Comparison of ENCODE assay signal across 23 cellular contexts in genomic region chr5:7884491-7885273, GRCh38. TPM values are rescaled to one million over a fixed set of nuclear protein-coding genes. Genes with fewer than 3 reads are reported as not detected.
DNase-seq lines count a peak whose midpoint lies in the region; ATAC-seq and TF ChIP-seq lines count a peak whose summit lies in the region.
"Had no signal": no experiment of that assay in that cellular context is flagged by ENCODE, and none has a peak within 500 bp of the region (broad histone marks: within the 10 kb centered on the region; RNA-seq: fewer than 3 reads in every experiment).

No MANE protein-coding gene starts in this region.

- peak overlapping the region; percentile 44 for H3K27ac ChIP-seq in lower lobe of right lung
- no peak overlapping the region for H3K27ac ChIP-seq in WERI-Rb-1
- no peak overlapping the region for H3K27ac ChIP-seq in suprapubic skin
- H3K27ac ChIP-seq: hepatocyte, thoracic aorta had no signal

- WGBS in suprapubic skin = 81% methylated on average over 5 of the region's 5 CpGs

- TF ChIP-seq POLR2A in suprapubic skin (IDR thresholded peaks at IDR 0.05) = no peak

- CTCF ChIA-PET in activated CD8-positive, alpha-beta T cell treated with anti-CD3 and anti-CD28 coated beads, Interleukin-2, amount 10 ng/mL, durations not matched to agents 7 days and 5 days (lab: Charles Lee) = interaction anchor here (1.0 to 4.6 kb wide), 2 partner anchors 7 to 12 kb away, joined by 3 to 31 read pairs; no protein-coding TSS in a partner anchor

- TF ChIP-seq EP300 in suprapubic skin (IDR thresholded peaks at IDR 0.05) = no peak

- POLR2A ChIA-PET in activated CD8-positive, alpha-beta T cell treated with anti-CD3 and anti-CD28 coated beads, Interleukin-2, amount 10 ng/mL, durations not matched to agents 7 days and 5 days (lab: Charles Lee) = interaction anchor here (0.6 kb wide), 1 partner anchor 15 kb away, joined by 3 read pairs; the partner anchor contains the start of gene MTRR

- H3K4me3 Mint-ChIP-seq in natural killer cell = no peak overlapping the region
- H3K4me3 Mint-ChIP-seq in natural killer cell treated with Interleukin-12 subunit alpha and Interleukin-12 subunit beta and Interleukin-15 and Interleukin-18, amount 100 ng/mL, for 72 hours = no peak overlapping the region
- H3K4me3 Mint-ChIP-seq in activated CD8-positive, alpha-beta T cell treated with anti-CD3 and anti-CD28 coated beads, Interleukin-2, amount 10 ng/mL, durations not matched to agents 7 days and 5 days = no peak overlapping the region
- H3K4me3 Mint-ChIP-seq: CD8-positive, alpha-beta memory T cell; endodermal cell had no signal

- peaks cover 12 to 14% of the 10 kb centered on the region in 2 donors for H3K4me1 Mint-ChIP-seq in natural killer cell
- peaks cover 19 to 30% of the 10 kb centered on the region in 2 donors for H3K4me1 Mint-ChIP-seq in natural killer cell treated with Interleukin-12 subunit alpha and Interleukin-12 subunit beta and Interleukin-15 and Interleukin-18, amount 100 ng/mL, for 72 hours (ENCODE audit: low read depth in 2 of 2)
- peaks cover 3% of the 10 kb centered on the region for H3K4me1 Mint-ChIP-seq in activated CD8-positive, alpha-beta T cell treated with anti-CD3 and anti-CD28 coated beads, Interleukin-2, amount 10 ng/mL, durations not matched to agents 7 days and 5 days (ENCODE audit: low read depth)
- H3K4me1 Mint-ChIP-seq: endodermal cell had no signal

- H3K4me1 ChIP-seq in lower lobe of right lung (peaks cover 32% of the 10 kb centered on the region), suprapubic skin (no peaks in the 10 kb centered on the region)

- no peak for TF ChIP-seq CTCF in natural killer cell (IDR thresholded peaks at IDR 0.05)
- no peak for TF ChIP-seq CTCF in choroid plexus epithelial cell (conservative IDR thresholded peaks at IDR 0.05; ENCODE audit: low read depth, low read length)
- TF ChIP-seq CTCF in lower lobe of right lung (IDR thresholded peaks at IDR 0.05) = no peak
- no peak for TF ChIP-seq CTCF in WERI-Rb-1 (IDR thresholded peaks at IDR 0.05; ENCODE audit: low read depth, low read length)
- no peak for TF ChIP-seq CTCF in suprapubic skin (IDR thresholded peaks at IDR 0.05)

- H3K9me3 ChIP-seq in lower lobe of right lung = no peaks in the 10 kb centered on the region
- H3K9me3 ChIP-seq in WERI-Rb-1 (ENCODE audit: severe bottlenecking) = no peaks in the 10 kb centered on the region
- no peaks in the 10 kb centered on the region for H3K9me3 ChIP-seq in suprapubic skin
- H3K9me3 ChIP-seq: mucosa of descending colon, thoracic aorta had no signal

- no peaks in the 10 kb centered on the region for H3K27me3 Mint-ChIP-seq in natural killer cell (ENCODE audit: low read depth in 2 of 2)
- no peaks in the 10 kb centered on the region for H3K27me3 Mint-ChIP-seq in natural killer cell treated with Interleukin-12 subunit alpha and Interleukin-12 subunit beta and Interleukin-15 and Interleukin-18, amount 100 ng/mL, for 72 hours
- no peaks in the 10 kb centered on the region for H3K27me3 Mint-ChIP-seq in activated CD8-positive, alpha-beta T cell treated with anti-CD3 and anti-CD28 coated beads, Interleukin-2, amount 10 ng/mL, durations not matched to agents 7 days and 5 days (ENCODE audit: low read depth)
- H3K27me3 Mint-ChIP-seq: CD8-positive, alpha-beta memory T cell had no signal

- ATAC-seq in natural killer cell = no peak
- no peak for ATAC-seq in natural killer cell treated with Interleukin-12 subunit alpha and Interleukin-12 subunit beta and Interleukin-15 and Interleukin-18, amount 100 ng/mL, for 72 hours
- peak; percentile 80 to 85 for ATAC-seq in lower lobe of right lung
- ATAC-seq in activated CD8-positive, alpha-beta T cell treated with anti-CD3 and anti-CD28 coated beads, Interleukin-2, amount 10 ng/mL, durations not matched to agents 7 days and 5 days = no peak
- ATAC-seq: mucosa of descending colon, Right ventricle myocardium inferior had no signal

- peak overlapping the region; percentile 19 to 53 for H3K27ac Mint-ChIP-seq in natural killer cell
- H3K27ac Mint-ChIP-seq in natural killer cell treated with Interleukin-12 subunit alpha and Interleukin-12 subunit beta and Interleukin-15 and Interleukin-18, amount 100 ng/mL, for 72 hours = no peak overlapping the region
- no peak overlapping the region for H3K27ac Mint-ChIP-seq in activated CD8-positive, alpha-beta T cell treated with anti-CD3 and anti-CD28 coated beads, Interleukin-2, amount 10 ng/mL, durations not matched to agents 7 days and 5 days
- H3K27ac Mint-ChIP-seq: endodermal cell had no signal

- DNase-seq in natural killer cell = no peak
- no peak for DNase-seq in natural killer cell treated with Interleukin-12 subunit alpha and Interleukin-12 subunit beta and Interleukin-15 and Interleukin-18, amount 100 ng/mL, for 72 hours (ENCODE audit: low spot score)
- peak; percentile 25 for DNase-seq in choroid plexus epithelial cell (ENCODE audit: low read depth)
- DNase-seq in lower lobe of right lung = peak; percentile 50
- DNase-seq in WERI-Rb-1 = no peak
- no peak for DNase-seq in activated CD8-positive, alpha-beta T cell treated with anti-CD3 and anti-CD28 coated beads, Interleukin-2, amount 10 ng/mL, durations not matched to agents 7 days and 5 days
- no peak for DNase-seq in suprapubic skin (ENCODE audit: low spot score in 2 of 2)
- no peak for DNase-seq in effector CD8-positive, alpha-beta T cell (lab: John Stamatoyannopoulos, UW)
- DNase-seq: activated gamma-delta T cell treated with Interleukin-2 at 50 U/mL for 16 hours; aorta; CD8-positive, alpha-beta memory T cell; DND-41; endodermal cell; KBM-7; mucosa of descending colon; MV-4-11; NCI-H2029 treated with DMSO at 0.1 percent for 48 hours; stimulated activated CD4-positive, alpha-beta T cell treated with anti-CD3 and anti-CD28 coated beads, Interleukin-12 subunit alpha, Interleukin-12 subunit beta, amount 100 ng/mL, for 4 hours had no signal

- H3K27me3 ChIP-seq in lower lobe of right lung (ENCODE audit: low read depth) (no peaks in the 10 kb centered on the region), WERI-Rb-1 (ENCODE audit: insufficient read depth, low read depth, severe bottlenecking) (no peaks in the 10 kb centered on the region), suprapubic skin (no peaks in the 10 kb centered on the region)
- H3K27me3 ChIP-seq: hepatocyte had no signal

- H3K4me3 ChIP-seq in choroid plexus epithelial cell (ENCODE audit: low read depth, low read length) (no peak overlapping the region), lower lobe of right lung (no peak overlapping the region), WERI-Rb-1 (ENCODE audit: low read depth, low read length) (no peak overlapping the region), suprapubic skin (no peak overlapping the region)
- H3K4me3 ChIP-seq: hepatocyte, mucosa of descending colon, thoracic aorta had no signal

- intact Hi-C loops in natural killer cell (cut with micrococcal nuclease) = no loop called here
- intact Hi-C loops in lower lobe of right lung (cut with DNase I) = no loop called here

- peaks cover 16% of the 10 kb centered on the region for H3K36me3 Mint-ChIP-seq in natural killer cell
- H3K36me3 Mint-ChIP-seq in natural killer cell treated with Interleukin-12 subunit alpha and Interleukin-12 subunit beta and Interleukin-15 and Interleukin-18, amount 100 ng/mL, for 72 hours = peaks cover 44% of the 10 kb centered on the region
- H3K36me3 Mint-ChIP-seq in activated CD8-positive, alpha-beta T cell treated with anti-CD3 and anti-CD28 coated beads, Interleukin-2, amount 10 ng/mL, durations not matched to agents 7 days and 5 days (ENCODE audit: low read depth) = peaks cover 56% of the 10 kb centered on the region

- no peaks in the 10 kb centered on the region for H3K9me3 Mint-ChIP-seq in natural killer cell
- H3K9me3 Mint-ChIP-seq in natural killer cell treated with Interleukin-12 subunit alpha and Interleukin-12 subunit beta and Interleukin-15 and Interleukin-18, amount 100 ng/mL, for 72 hours = no peaks in the 10 kb centered on the region
- H3K9me3 Mint-ChIP-seq in activated CD8-positive, alpha-beta T cell treated with anti-CD3 and anti-CD28 coated beads, Interleukin-2, amount 10 ng/mL, durations not matched to agents 7 days and 5 days (ENCODE audit: insufficient read depth) = no peaks in the 10 kb centered on the region
- H3K9me3 Mint-ChIP-seq: CD8-positive, alpha-beta memory T cell; endodermal cell had no signal

- H3K36me3 ChIP-seq in lower lobe of right lung (peaks cover 95% of the 10 kb centered on the region), WERI-Rb-1 (peaks cover 82% of the 10 kb centered on the region), suprapubic skin (peaks cover 68% of the 10 kb centered on the region)

RNA-seq across cellular contexts. Expression of gene MTRR, which starts 15.7 kb away (rescaled TPM):
- total RNA-seq in natural killer cell = 10 to 100 TPM; 55.7 to 78.4 (median 69.9) TPM
- 10 to 100 TPM; 72.7 to 91.3 TPM for total RNA-seq in natural killer cell treated with Interleukin-12 subunit alpha and Interleukin-12 subunit beta and Interleukin-15 and Interleukin-18, amount 100 ng/mL, for 72 hours
- total RNA-seq in lower lobe of right lung = 92.9 TPM
- 10 to 100 TPM; 39.1 to 49.7 TPM for total RNA-seq in activated CD8-positive, alpha-beta T cell treated with anti-CD3 and anti-CD28 coated beads, Interleukin-2, amount 10 ng/mL, durations not matched to agents 7 days and 5 days
- 10 to 100 TPM; 33.5 to 51.2 (median 38.4) TPM for total RNA-seq in suprapubic skin

RNA-seq across cellular contexts. Expression of gene FASTKD3, which starts 15.9 kb away (rescaled TPM):
- 10 to 100 TPM in 1 of 3 donors, 1 to 10 TPM in 2; 8.0 to 10.6 (median 8.6) TPM for total RNA-seq in natural killer cell
- 10 to 100 TPM; 13.6 to 16.2 TPM for total RNA-seq in natural killer cell treated with Interleukin-12 subunit alpha and Interleukin-12 subunit beta and Interleukin-15 and Interleukin-18, amount 100 ng/mL, for 72 hours
- total RNA-seq in lower lobe of right lung = 9.4 TPM
- 10 to 100 TPM; 10.8 to 13.8 TPM for total RNA-seq in activated CD8-positive, alpha-beta T cell treated with anti-CD3 and anti-CD28 coated beads, Interleukin-2, amount 10 ng/mL, durations not matched to agents 7 days and 5 days
- total RNA-seq in suprapubic skin = 10 to 100 TPM in 2 of 4 donors, 1 to 10 TPM in 2; 7.6 to 13.7 (median 10.1) TPM

RNA-seq across cellular contexts. Expression of gene CFAP90, which starts 33.7 kb away (rescaled TPM):
- total RNA-seq in natural killer cell (not detected), lower lobe of right lung (10.7 TPM), suprapubic skin (1 to 10 TPM in 1 of 4 donors, not detected in 3; 1.4 TPM)
- total RNA-seq in natural killer cell treated with Interleukin-12 subunit alpha and Interleukin-12 subunit beta and Interleukin-15 and Interleukin-18, amount 100 ng/mL, for 72 hours = not detected
- not detected for total RNA-seq in activated CD8-positive, alpha-beta T cell treated with anti-CD3 and anti-CD28 coated beads, Interleukin-2, amount 10 ng/mL, durations not matched to agents 7 days and 5 days
- total RNA-seq: CD8-positive, alpha-beta memory T cell; kidney epithelial cell; mucosa of descending colon; OCI-LY7; Right ventricle myocardium inferior; thoracic aorta had no signal

Comparison
In these comparisons a context has a peak if more than half of its experiments do, and no peak if none do; other contexts are left out.
1. H3K27ac Mint-ChIP-seq: peak in natural killer cell (2 of 2); none in natural killer cell treated with Interleukin-12 subunit alpha and Interleukin-12 subunit beta and Interleukin-15 and Interleukin-18, amount 100 ng/mL, for 72 hours (0 of 2) and activated CD8-positive, alpha-beta T cell treated with anti-CD3 and anti-CD28 coated beads, Interleukin-2, amount 10 ng/mL, durations not matched to agents 7 days and 5 days (single experiment).
2. ATAC-seq: peak in lower lobe of right lung (2 of 2); none in natural killer cell (0 of 3), natural killer cell treated with Interleukin-12 subunit alpha and Interleukin-12 subunit beta and Interleukin-15 and Interleukin-18, amount 100 ng/mL, for 72 hours (0 of 2) and activated CD8-positive, alpha-beta T cell treated with anti-CD3 and anti-CD28 coated beads, Interleukin-2, amount 10 ng/mL, durations not matched to agents 7 days and 5 days (single experiment).
3. DNase-seq: peak in choroid plexus epithelial cell (single experiment) and lower lobe of right lung (single experiment); none in natural killer cell (single experiment), natural killer cell treated with Interleukin-12 subunit alpha and Interleukin-12 subunit beta and Interleukin-15 and Interleukin-18, amount 100 ng/mL, for 72 hours (single experiment), WERI-Rb-1 (single experiment), activated CD8-positive, alpha-beta T cell treated with anti-CD3 and anti-CD28 coated beads, Interleukin-2, amount 10 ng/mL, durations not matched to agents 7 days and 5 days (single experiment), suprapubic skin (0 of 2) and effector CD8-positive, alpha-beta T cell (single experiment).